Comparison of ENCODE assay signal across 10 cellular contexts in genomic region chr3:14377838-14378169, GRCh38. TPM values are rescaled to one million over a fixed set of nuclear protein-coding genes. Genes with fewer than 3 reads are reported as not detected.
DNase-seq lines count a peak whose midpoint lies in the region; ATAC-seq, FAIRE-seq and TF ChIP-seq lines count a peak whose summit lies in the region.
"Had no signal": no experiment of that assay in that cellular context is flagged by ENCODE, and none has a peak within 500 bp of the region (broad histone marks: within the 10 kb centered on the region; RNA-seq: fewer than 3 reads in every experiment).

No MANE protein-coding gene starts in this region.

- H3K9me3 ChIP-seq in endodermal cell (ENCODE audit: control insufficient read depth, low read length) = no peaks in the 10 kb centered on the region

- ATAC-seq in HG03460 (IDR thresholded peaks at IDR 0.05; ENCODE audit: unreplicated experiment) (peak; percentile 69), GM18498 (IDR thresholded peaks at IDR 0.05; ENCODE audit: unreplicated experiment) (no peak)
- peak; percentile 97 for ATAC-seq in activated T-helper 17 cell treated with anti-CD3 and anti-CD28 coated beads, Interleukin-2, amount 50 U/mL, for 72 hours (replicated peaks)

- H3K27ac ChIP-seq in endodermal cell (ENCODE audit: low read depth, low read length) = no peak overlapping the region

- DNase-seq in GM19239 (ENCODE audit: insufficient read length, low spot score) (peak; percentile 33), iPS-NIHi11 (ENCODE audit: low spot score) (no peak), DMS114 treated with DMSO at 0.1 percent for 48 hours (lab: John Stamatoyannopoulos, UW; ENCODE audit: unreplicated experiment) (no peak), endodermal cell (no peak)
- DNase-seq in stimulated activated CD8-positive, alpha-beta memory T cell treated with anti-CD3 and anti-CD28 coated beads, Interleukin-12 subunit alpha, Interleukin-12 subunit beta, amount 100 ng/mL, for 4 hours (ENCODE audit: low read depth) = peak; percentile 11
- DNase-seq: left cardiac atrium had no signal

- no peaks in the 10 kb centered on the region for H3K36me3 Mint-ChIP-seq in activated T-helper 17 cell treated with anti-CD3 and anti-CD28 coated beads, Interleukin-2, amount 50 U/mL, for 72 hours (ENCODE audit: low read depth)
- no peaks in the 10 kb centered on the region for H3K36me3 Mint-ChIP-seq in endodermal cell (ENCODE audit: low read depth)
- H3K36me3 Mint-ChIP-seq: brain had no signal

- H3K4me3 ChIP-seq in endodermal cell (ENCODE audit: low read length) = no peak overlapping the region

- H3K4me1 Mint-ChIP-seq in activated T-helper 17 cell treated with anti-CD3 and anti-CD28 coated beads, Interleukin-2, amount 50 U/mL, for 72 hours = peaks cover 13% of the 10 kb centered on the region
- peaks cover 17% of the 10 kb centered on the region for H3K4me1 Mint-ChIP-seq in endodermal cell

- no peak for TF ChIP-seq CTCF in endodermal cell (conservative IDR thresholded peaks at IDR 0.05)

- peak overlapping the region; percentile 47 for H3K4me3 Mint-ChIP-seq in activated T-helper 17 cell treated with anti-CD3 and anti-CD28 coated beads, Interleukin-2, amount 50 U/mL, for 72 hours
- no peak overlapping the region for H3K4me3 Mint-ChIP-seq in endodermal cell
- H3K4me3 Mint-ChIP-seq: brain had no signal

- 92 to 93% methylated on average over 3 of the region's 3 CpGs for WGBS in endodermal cell (ENCODE audit: insufficient coverage in 1 of 2, insufficient read length in 1 of 2), 2 experiments

- no peak for FAIRE-seq in GM19239 (lab: Jason Lieb, UNC)

- H3K4me1 ChIP-seq in endodermal cell (ENCODE audit: control insufficient read depth, insufficient read depth, low read length) = no peaks in the 10 kb centered on the region

- H3K27me3 ChIP-seq in endodermal cell (ENCODE audit: control insufficient read depth, insufficient read depth, low read length, poor library complexity, severe bottlenecking) = no peaks in the 10 kb centered on the region

- H3K36me3 ChIP-seq in endodermal cell (ENCODE audit: control insufficient read depth, insufficient read depth, low read length) = no peaks in the 10 kb centered on the region

- H3K9ac ChIP-seq in endodermal cell (ENCODE audit: extremely low read depth, low read length, poor library complexity, severe bottlenecking) = no peak overlapping the region

- peaks cover 4% of the 10 kb centered on the region for H3K9me3 Mint-ChIP-seq in activated T-helper 17 cell treated with anti-CD3 and anti-CD28 coated beads, Interleukin-2, amount 50 U/mL, for 72 hours
- H3K9me3 Mint-ChIP-seq in endodermal cell = no peaks in the 10 kb centered on the region

- H3K27ac Mint-ChIP-seq in activated T-helper 17 cell treated with anti-CD3 and anti-CD28 coated beads, Interleukin-2, amount 50 U/mL, for 72 hours = peak overlapping the region; percentile 84
- no peak overlapping the region for H3K27ac Mint-ChIP-seq in endodermal cell

- H3K27me3 Mint-ChIP-seq in activated T-helper 17 cell treated with anti-CD3 and anti-CD28 coated beads, Interleukin-2, amount 50 U/mL, for 72 hours = no peaks in the 10 kb centered on the region
- peaks cover 11% of the 10 kb centered on the region for H3K27me3 Mint-ChIP-seq in endodermal cell (ENCODE audit: insufficient read depth)

RNA-seq across cellular contexts. Expression of gene SLC6A6, which starts 24.6 kb away (rescaled TPM):
- 100 to 1,000 TPM in 1 of 2 donors, 10 to 100 TPM in 1; 80.1 to 219 TPM for total RNA-seq in activated T-helper 17 cell treated with anti-CD3 and anti-CD28 coated beads, Interleukin-2, amount 50 U/mL, for 72 hours
- total RNA-seq in endodermal cell = 10 to 100 TPM; 43.1 to 56.5 TPM
- polyA plus RNA-seq in endodermal cell (2013, experiment 1 of 2) = 25.6 TPM
- polyA plus RNA-seq in endodermal cell (2013, experiment 2 of 2) = 24.6 TPM

Comparison
In these comparisons a context has a peak if more than half of its experiments do, and no peak if none do; other contexts are left out.
1. DNase-seq: peak in GM19239 (single experiment) and stimulated activated CD8-positive, alpha-beta memory T cell treated with anti-CD3 and anti-CD28 coated beads, Interleukin-12 subunit alpha, Interleukin-12 subunit beta, amount 100 ng/mL, for 4 hours (single experiment); none in iPS-NIHi11 (single experiment), DMS114 treated with DMSO at 0.1 percent for 48 hours (single experiment) and endodermal cell (single experiment).